ENCODE assay signal across 1 cellular context in the genomic region with DNA sequence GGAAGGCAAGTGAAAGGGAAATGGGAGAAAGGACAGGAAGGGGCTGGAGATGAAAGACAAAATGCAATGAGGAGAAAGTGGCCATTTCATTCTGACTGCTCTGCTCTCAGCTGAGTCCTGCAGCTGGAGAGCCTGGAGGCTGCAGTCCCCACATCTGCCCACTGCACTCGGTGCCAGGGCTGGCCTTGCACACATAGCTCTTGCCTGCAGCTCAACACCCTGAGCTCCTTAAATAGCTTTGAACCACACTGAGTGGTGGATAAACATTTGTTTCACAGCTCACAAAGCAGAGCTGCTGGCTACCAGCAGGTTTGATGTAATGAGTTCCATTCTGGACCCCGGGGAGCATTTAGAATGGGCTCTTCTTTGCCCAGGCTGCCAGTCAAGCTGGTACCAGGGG.
TF ChIP-seq lines count a peak whose summit lies in the region.

No MANE protein-coding gene starts in this region.

TF ChIP-seq in SK-N-SH, 30 proteins besides CTCF, POLR2A, EP300 and RAD21 (continued from another document):
- TF ChIP-seq, protein P1, sequence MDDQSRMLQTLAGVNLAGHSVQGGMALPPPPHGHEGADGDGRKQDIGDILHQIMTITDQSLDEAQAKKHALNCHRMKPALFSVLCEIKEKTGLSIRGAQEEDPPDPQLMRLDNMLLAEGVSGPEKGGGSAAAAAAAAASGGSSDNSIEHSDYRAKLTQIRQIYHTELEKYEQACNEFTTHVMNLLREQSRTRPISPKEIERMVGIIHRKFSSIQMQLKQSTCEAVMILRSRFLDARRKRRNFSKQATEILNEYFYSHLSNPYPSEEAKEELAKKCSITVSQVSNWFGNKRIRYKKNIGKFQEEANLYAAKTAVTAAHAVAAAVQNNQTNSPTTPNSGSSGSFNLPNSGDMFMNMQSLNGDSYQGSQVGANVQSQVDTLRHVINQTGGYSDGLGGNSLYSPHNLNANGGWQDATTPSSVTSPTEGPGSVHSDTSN (IDR thresholded peaks at IDR 0.05): no peak
- no peak for TF ChIP-seq EZH2phosphoT487 (IDR thresholded peaks at IDR 0.05; ENCODE audit: borderline replicate concordance, low read depth)
